Comparison of ENCODE assay signal across 20 cellular contexts in genomic region chr1:90007979-90008404, GRCh38.
"Had no signal": no experiment of that assay in that cellular context is flagged by ENCODE, and none has a peak within 500 bp of the region (broad histone marks: within the 10 kb centered on the region; RNA-seq: fewer than 3 reads in every experiment).

No MANE protein-coding gene starts in this region.

- H3K27ac ChIP-seq: brain microvascular endothelial cell, colonic mucosa, gastrocnemius medialis, heart left ventricle, sigmoid colon, testis had no signal

- H3K4me3 ChIP-seq: colonic mucosa, gastrocnemius medialis, heart left ventricle, sigmoid colon, testis had no signal

- H3K9me3 Mint-ChIP-seq: activated B cell treated with CpG ODN at 0.5 μM for 24 hours; activated CD4-positive, alpha-beta memory T cell treated with anti-CD3 and anti-CD28 coated beads for 36 hours; activated T-helper 1 cell treated with anti-CD3 and anti-CD28 coated beads, Interleukin-12 subunit alpha, Interleukin-12 subunit beta, Interleukin-2, Interleukin-4 antibody, amounts not matched to agents 30 ng/mL and 10 ng/mL and 1 ng/mL, durations not matched to agents 14 hours and 24 hours and 36 hours; memory B cell; naive thymus-derived CD8-positive, alpha-beta T cell; stimulated activated effector memory CD8-positive, alpha-beta T cell treated with anti-CD3 and anti-CD28 coated beads, Interleukin-12 subunit alpha, Interleukin-12 subunit beta, amount 100 ng/mL, for 72 hours; type B pancreatic cell had no signal

- H3K4me3 Mint-ChIP-seq: activated B cell treated with CpG ODN at 0.5 μM for 24 hours; activated CD4-positive, alpha-beta memory T cell treated with anti-CD3 and anti-CD28 coated beads for 36 hours; activated naive CD8-positive, alpha-beta T cell; activated T-helper 1 cell treated with anti-CD3 and anti-CD28 coated beads, Interleukin-12 subunit alpha, Interleukin-12 subunit beta, Interleukin-2, Interleukin-4 antibody, amounts not matched to agents 30 ng/mL and 10 ng/mL and 1 ng/mL, durations not matched to agents 14 hours and 24 hours and 36 hours; memory B cell; naive thymus-derived CD8-positive, alpha-beta T cell; stimulated activated effector memory CD8-positive, alpha-beta T cell treated with anti-CD3 and anti-CD28 coated beads, Interleukin-12 subunit alpha, Interleukin-12 subunit beta, amount 100 ng/mL, for 72 hours; type B pancreatic cell had no signal

- H3K4me1 Mint-ChIP-seq: stimulated activated effector memory CD8-positive, alpha-beta T cell treated with anti-CD3 and anti-CD28 coated beads, Interleukin-12 subunit alpha, Interleukin-12 subunit beta, amount 100 ng/mL, for 72 hours had no signal

- H3K27ac Mint-ChIP-seq: activated B cell treated with CpG ODN at 0.5 μM for 24 hours; activated CD4-positive, alpha-beta memory T cell treated with anti-CD3 and anti-CD28 coated beads for 36 hours; activated naive CD8-positive, alpha-beta T cell; activated T-helper 1 cell treated with anti-CD3 and anti-CD28 coated beads, Interleukin-12 subunit alpha, Interleukin-12 subunit beta, Interleukin-2, Interleukin-4 antibody, amounts not matched to agents 30 ng/mL and 10 ng/mL and 1 ng/mL, durations not matched to agents 14 hours and 24 hours and 36 hours; memory B cell; naive thymus-derived CD8-positive, alpha-beta T cell; stimulated activated effector memory CD8-positive, alpha-beta T cell treated with anti-CD3 and anti-CD28 coated beads, Interleukin-12 subunit alpha, Interleukin-12 subunit beta, amount 100 ng/mL, for 72 hours; type B pancreatic cell had no signal

- H3K27me3 ChIP-seq: brain microvascular endothelial cell, colonic mucosa, gastrocnemius medialis, heart left ventricle, sigmoid colon, testis had no signal

- H3K36me3 ChIP-seq: colonic mucosa had no signal

- H3K27me3 Mint-ChIP-seq: activated B cell treated with CpG ODN at 0.5 μM for 24 hours; activated CD4-positive, alpha-beta memory T cell treated with anti-CD3 and anti-CD28 coated beads for 36 hours; activated naive CD8-positive, alpha-beta T cell; memory B cell; naive thymus-derived CD8-positive, alpha-beta T cell; type B pancreatic cell had no signal

- H3K4me1 ChIP-seq: colonic mucosa, testis had no signal

- ATAC-seq: gastrocnemius medialis; heart left ventricle; left ventricle myocardium superior; naive thymus-derived CD8-positive, alpha-beta T cell; stimulated activated effector memory CD8-positive, alpha-beta T cell treated with anti-CD3 and anti-CD28 coated beads, Interleukin-12 subunit alpha, Interleukin-12 subunit beta, amount 100 ng/mL, for 72 hours had no signal

- DNase-seq: activated B cell treated with CpG ODN at 0.5 μM for 24 hours; activated CD4-positive, alpha-beta memory T cell treated with anti-CD3 and anti-CD28 coated beads for 36 hours; activated CD4-positive, alpha-beta T cell treated with anti-CD3 and anti-CD28 coated beads for 4 hours; activated T-cell treated with anti-CD3 and anti-CD28 coated beads for 4 hours; brain microvascular endothelial cell; central memory CD4-positive, alpha-beta T cell; colonic mucosa; gastrocnemius medialis; heart left ventricle; left ventricle myocardium superior; naive thymus-derived CD8-positive, alpha-beta T cell; sigmoid colon; stimulated activated CD4-positive, alpha-beta T cell treated with anti-CD3 and anti-CD28 coated beads, Interleukin-4, amount 100 ng/mL, for 24 hours; T-helper 2 cell; testis had no signal

- H3K9me3 ChIP-seq: colonic mucosa, gastrocnemius medialis, heart left ventricle, sigmoid colon, testis had no signal
